2 cellular contexts compared by ENCODE assay signal in genomic region chr3:62032738-62033137, GRCh38.
TF ChIP-seq lines count a peak whose summit lies in the region.

No MANE protein-coding gene starts in this region.

TF ChIP-seq in SK-N-SH treated with all-trans-retinoic acid at 6 μM for 48 hours, 23 proteins besides CTCF, POLR2A, EP300 and RAD21 (continued from another document):
- TF ChIP-seq GLIS3 (CRISPR knock-in tag; IDR thresholded peaks at IDR 0.05): no peak
- no peak for TF ChIP-seq CSDC2 (CRISPR knock-in tag; IDR thresholded peaks at IDR 0.05)
- no peak for TF ChIP-seq SNAI2 (CRISPR knock-in tag; IDR thresholded peaks at IDR 0.05)
- TF ChIP-seq, protein P1, sequence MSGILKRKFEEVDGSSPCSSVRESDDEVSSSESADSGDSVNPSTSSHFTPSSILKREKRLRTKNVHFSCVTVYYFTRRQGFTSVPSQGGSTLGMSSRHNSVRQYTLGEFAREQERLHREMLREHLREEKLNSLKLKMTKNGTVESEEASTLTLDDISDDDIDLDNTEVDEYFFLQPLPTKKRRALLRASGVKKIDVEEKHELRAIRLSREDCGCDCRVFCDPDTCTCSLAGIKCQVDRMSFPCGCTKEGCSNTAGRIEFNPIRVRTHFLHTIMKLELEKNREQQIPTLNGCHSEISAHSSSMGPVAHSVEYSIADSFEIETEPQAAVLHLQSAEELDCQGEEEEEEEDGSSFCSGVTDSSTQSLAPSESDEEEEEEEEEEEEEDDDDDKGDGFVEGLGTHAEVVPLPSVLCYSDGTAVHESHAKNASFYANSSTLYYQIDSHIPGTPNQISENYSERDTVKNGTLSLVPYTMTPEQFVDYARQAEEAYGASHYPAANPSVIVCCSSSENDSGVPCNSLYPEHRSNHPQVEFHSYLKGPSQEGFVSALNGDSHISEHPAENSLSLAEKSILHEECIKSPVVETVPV (CRISPR knock-in tag; IDR thresholded peaks at IDR 0.05): no peak
- no peak for TF ChIP-seq ISL1 (CRISPR knock-in tag; IDR thresholded peaks at IDR 0.05)

TF ChIP-seq in neural cell, 6 proteins besides CTCF, POLR2A, EP300 and RAD21:
- TF ChIP-seq REST (IDR thresholded peaks at IDR 0.05; ENCODE audit: borderline replicate concordance) (no peak), POLR2AphosphoS5 (IDR thresholded peaks at IDR 0.05) (no peak), EZH2 (IDR thresholded peaks at IDR 0.05; ENCODE audit: borderline replicate concordance, insufficient read depth, low read length, poor library complexity, severe bottlenecking) (no peak), MXI1 (conservative IDR thresholded peaks at IDR 0.05; ENCODE audit: poor library complexity, severe bottlenecking) (no peak), SMC3 (conservative IDR thresholded peaks at IDR 0.05; ENCODE audit: poor library complexity) (no peak), TAF1 (IDR thresholded peaks at IDR 0.05; ENCODE audit: low read depth) (no peak)
TF ChIP-seq in neural cell: peak in this region for 0.
